In genomic region chr1:62177621-62178020, GRCh38 we compare ENCODE assay signal across 19 cellular contexts. TPM values are rescaled to one million over a fixed set of nuclear protein-coding genes. Genes with fewer than 3 reads are reported as not detected.
DNase-seq lines count a peak whose midpoint lies in the region; ATAC-seq and TF ChIP-seq lines count a peak whose summit lies in the region.
"Had no signal": no experiment of that assay in that cellular context is flagged by ENCODE, and none has a peak within 500 bp of the region (broad histone marks: within the 10 kb centered on the region; RNA-seq: fewer than 3 reads in every experiment).

No MANE protein-coding gene starts in this region.

- peak overlapping the region; percentile 9 for H3K4me2 ChIP-seq in GM23338
- H3K4me2 ChIP-seq: A549 had no signal

- 0 out of 2 replicates have a peak, but pooled peaks cover 6% of the 10 kb centered on the region for H3K79me2 ChIP-seq in GM23338 (replicated peaks; ENCODE audit: insufficient read depth)

- WGBS in esophagus squamous epithelium, 2 donors, result 63 to 71% methylated on average over 1 of the region's 1 CpG

- H3F3A ChIP-seq in GM23338 (replicated peaks; ENCODE audit: low read depth), result no peaks in the 10 kb centered on the region

- H3K27ac ChIP-seq in GM23338 (ENCODE audit: low read depth), result peak overlapping the region; percentile 86
- H3K27ac ChIP-seq in esophagus squamous epithelium, result no peak overlapping the region
- H3K27ac ChIP-seq: A549, HL-60 had no signal

- no peak overlapping the region for H2AFZ ChIP-seq in GM23338

- H3K4me1 Mint-ChIP-seq in GM23338 (peaks cover 72% of the 10 kb centered on the region), WTC11 (peaks cover 72% of the 10 kb centered on the region)
- H3K4me1 Mint-ChIP-seq: CD14-positive monocyte, IgD-negative memory B cell had no signal

- TF ChIP-seq CTCF in GM23338 (conservative IDR thresholded peaks at IDR 0.05; ENCODE audit: low read depth in 2 of 2) (no peak), WTC11 (IDR thresholded peaks at IDR 0.05) (no peak), esophagus squamous epithelium (IDR thresholded peaks at IDR 0.05) (no peak)

- TF ChIP-seq POLR2A in esophagus squamous epithelium (IDR thresholded peaks at IDR 0.05), result no peak

- DNase-seq in GM23338 (ENCODE audit: low spot score), result no peak
- peak; percentile 38 to 86 for DNase-seq in NCI-H524 (lab: John Stamatoyannopoulos, UW)
- no peak for DNase-seq in WTC11 (ENCODE audit: low spot score)
- DNase-seq in esophagus squamous epithelium (lab: John Stamatoyannopoulos, UW), result no peak
- DNase-seq in NCI-H345 (lab: John Stamatoyannopoulos, UW), result no peak
- DNase-seq in NCI-H1092 treated with DMSO at 0.1 percent for 48 hours (lab: John Stamatoyannopoulos, UW), result no peak
- DNase-seq: CD8-positive, alpha-beta T cell; COR-L47; HCEC 1CT; HFFc6; KG1 had no signal

- H3K4me3 ChIP-seq in GM23338 (no peak overlapping the region), esophagus squamous epithelium (no peak overlapping the region)
- H3K4me3 ChIP-seq: A549 had no signal

- POLR2A ChIA-PET in WTC11 (lab: Charles Lee), result no interaction called here

- intact Hi-C loops in esophagus squamous epithelium (cut with DNase I), result no loop called here

- CTCF ChIA-PET in WTC11 (lab: Charles Lee), result no interaction called here

- H3K27me3 Mint-ChIP-seq in GM23338 (ENCODE audit: insufficient read depth, low read depth, poor library complexity) (peaks cover 4% of the 10 kb centered on the region), WTC11 (ENCODE audit: low read depth) (no peaks in the 10 kb centered on the region)
- H3K27me3 Mint-ChIP-seq: IgD-negative memory B cell had no signal

- no peaks in the 10 kb centered on the region for H3K27me3 ChIP-seq in GM23338 (ENCODE audit: insufficient read depth)
- peaks cover 0 to 5% (median 0%) of the 10 kb centered on the region in 4 donors for H3K27me3 ChIP-seq in esophagus squamous epithelium

- H3K4me3 Mint-ChIP-seq in GM23338 (peak overlapping the region; percentile 19; the same call in 1 of the 3 replicates), WTC11 (no peak overlapping the region)
- H3K4me3 Mint-ChIP-seq: CD14-positive monocyte; CD8-positive, alpha-beta T cell; HFFc6; IgD-negative memory B cell had no signal

- H3K4me1 ChIP-seq in GM23338 (ENCODE audit: insufficient read depth) (peaks cover 57% of the 10 kb centered on the region), esophagus squamous epithelium (peaks cover 0 to 15% (median 6%) of the 10 kb centered on the region in 3 donors)
- H3K4me1 ChIP-seq: A549 had no signal

- no peaks in the 10 kb centered on the region for H3K36me3 ChIP-seq in GM23338 (ENCODE audit: insufficient read depth)
- H3K36me3 ChIP-seq in esophagus squamous epithelium, result no peaks in the 10 kb centered on the region

- ATAC-seq in GM23338 (no peak), WTC11 (no peak), GM18868 (IDR thresholded peaks at IDR 0.05; ENCODE audit: unreplicated experiment) (no peak)
- ATAC-seq: A549; CD8-positive, alpha-beta T cell had no signal

- no peaks in the 10 kb centered on the region; the same call in 1 of the 2 replicates for H4K20me1 ChIP-seq in GM23338 (replicated peaks; ENCODE audit: insufficient read depth)

- no peaks in the 10 kb centered on the region for H3K9me3 ChIP-seq in esophagus squamous epithelium
- H3K9me3 ChIP-seq: A549 had no signal

- peaks cover 4% of the 10 kb centered on the region; the same call in 1 of the 2 replicates for H3K9me2 ChIP-seq in GM23338 (ENCODE audit: insufficient read depth)

- H3K36me3 Mint-ChIP-seq in GM23338 (ENCODE audit: low read depth), result no peaks in the 10 kb centered on the region
- no peaks in the 10 kb centered on the region for H3K36me3 Mint-ChIP-seq in WTC11
- H3K36me3 Mint-ChIP-seq: CD14-positive monocyte; CD8-positive, alpha-beta T cell; IgD-negative memory B cell had no signal

- H3K9me3 Mint-ChIP-seq in GM23338, result 0 out of 3 replicates have a peak, but pooled peaks cover 3% of the 10 kb centered on the region
- no peaks in the 10 kb centered on the region for H3K9me3 Mint-ChIP-seq in WTC11
- H3K9me3 Mint-ChIP-seq: CD8-positive, alpha-beta T cell; HFFc6; IgD-negative memory B cell had no signal

- H3K27ac Mint-ChIP-seq in GM23338 (no peak overlapping the region), WTC11 (peak overlapping the region; percentile 92)
- H3K27ac Mint-ChIP-seq: CD8-positive, alpha-beta T cell; HFFc6; IgD-negative memory B cell had no signal

TF ChIP-seq in GM23338, 12 proteins besides CTCF, POLR2A, EP300 and RAD21 (continues in another document):
- TF ChIP-seq POLR2AphosphoS5 (IDR thresholded peaks at IDR 0.05; ENCODE audit: low read depth), result no peak
- no peak for TF ChIP-seq EZH2phosphoT487 (IDR thresholded peaks at IDR 0.05; ENCODE audit: unreplicated experiment)

TF ChIP-seq in WTC11, 78 proteins besides CTCF, POLR2A, EP300 and RAD21 (continues in another document):
- TF ChIP-seq PRRX2 (CRISPR knock-in tag; IDR thresholded peaks at IDR 0.05), result no peak
- no peak for TF ChIP-seq AR (CRISPR knock-in tag; IDR thresholded peaks at IDR 0.05)
- TF ChIP-seq, protein P1, sequence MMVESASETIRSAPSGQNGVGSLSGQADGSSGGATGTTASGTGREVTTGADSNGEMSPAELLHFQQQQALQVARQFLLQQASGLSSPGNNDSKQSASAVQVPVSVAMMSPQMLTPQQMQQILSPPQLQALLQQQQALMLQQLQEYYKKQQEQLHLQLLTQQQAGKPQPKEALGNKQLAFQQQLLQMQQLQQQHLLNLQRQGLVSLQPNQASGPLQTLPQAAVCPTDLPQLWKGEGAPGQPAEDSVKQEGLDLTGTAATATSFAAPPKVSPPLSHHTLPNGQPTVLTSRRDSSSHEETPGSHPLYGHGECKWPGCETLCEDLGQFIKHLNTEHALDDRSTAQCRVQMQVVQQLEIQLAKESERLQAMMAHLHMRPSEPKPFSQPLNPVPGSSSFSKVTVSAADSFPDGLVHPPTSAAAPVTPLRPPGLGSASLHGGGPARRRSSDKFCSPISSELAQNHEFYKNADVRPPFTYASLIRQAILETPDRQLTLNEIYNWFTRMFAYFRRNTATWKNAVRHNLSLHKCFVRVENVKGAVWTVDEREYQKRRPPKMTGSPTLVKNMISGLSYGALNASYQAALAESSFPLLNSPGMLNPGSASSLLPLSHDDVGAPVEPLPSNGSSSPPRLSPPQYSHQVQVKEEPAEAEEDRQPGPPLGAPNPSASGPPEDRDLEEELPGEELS (CRISPR knock-in tag; IDR thresholded peaks at IDR 0.05), result no peak
- TF ChIP-seq, protein P2, sequence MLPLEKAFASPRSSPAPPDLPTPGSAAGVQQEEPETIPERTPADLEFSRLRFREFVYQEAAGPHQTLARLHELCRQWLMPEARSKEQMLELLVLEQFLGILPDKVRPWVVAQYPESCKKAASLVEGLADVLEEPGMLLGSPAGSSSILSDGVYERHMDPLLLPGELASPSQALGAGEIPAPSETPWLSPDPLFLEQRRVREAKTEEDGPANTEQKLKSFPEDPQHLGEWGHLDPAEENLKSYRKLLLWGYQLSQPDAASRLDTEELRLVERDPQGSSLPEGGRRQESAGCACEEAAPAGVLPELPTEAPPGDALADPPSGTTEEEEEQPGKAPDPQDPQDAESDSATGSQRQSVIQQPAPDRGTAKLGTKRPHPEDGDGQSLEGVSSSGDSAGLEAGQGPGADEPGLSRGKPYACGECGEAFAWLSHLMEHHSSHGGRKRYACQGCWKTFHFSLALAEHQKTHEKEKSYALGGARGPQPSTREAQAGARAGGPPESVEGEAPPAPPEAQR (CRISPR knock-in tag; IDR thresholded peaks at IDR 0.05), result no peak
- no peak for TF ChIP-seq CDX4 (CRISPR knock-in tag; IDR thresholded peaks at IDR 0.05; ENCODE audit: borderline replicate concordance)
- TF ChIP-seq ZNF121 (CRISPR knock-in tag; IDR thresholded peaks at IDR 0.05), result no peak
- no peak for TF ChIP-seq NFYB (CRISPR knock-in tag; conservative IDR thresholded peaks at IDR 0.05; ENCODE audit: low read depth)
- TF ChIP-seq CREM (CRISPR knock-in tag; IDR thresholded peaks at IDR 0.05), result no peak
- no peak for TF ChIP-seq TP53 (CRISPR knock-in tag; IDR thresholded peaks at IDR 0.05)
- no peak for TF ChIP-seq RELA (CRISPR knock-in tag; IDR thresholded peaks at IDR 0.05; ENCODE audit: borderline replicate concordance)
- TF ChIP-seq, protein P3, sequence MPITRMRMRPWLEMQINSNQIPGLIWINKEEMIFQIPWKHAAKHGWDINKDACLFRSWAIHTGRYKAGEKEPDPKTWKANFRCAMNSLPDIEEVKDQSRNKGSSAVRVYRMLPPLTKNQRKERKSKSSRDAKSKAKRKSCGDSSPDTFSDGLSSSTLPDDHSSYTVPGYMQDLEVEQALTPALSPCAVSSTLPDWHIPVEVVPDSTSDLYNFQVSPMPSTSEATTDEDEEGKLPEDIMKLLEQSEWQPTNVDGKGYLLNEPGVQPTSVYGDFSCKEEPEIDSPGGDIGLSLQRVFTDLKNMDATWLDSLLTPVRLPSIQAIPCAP (CRISPR knock-in tag; IDR thresholded peaks at IDR 0.05), result no peak

RNA-seq across cellular contexts. Expression of gene L1TD1, which starts 17.0 kb away (rescaled TPM):
- 280 and 283 TPM in 2 replicates for total RNA-seq in GM23338 (2014; rRNA removed; shearing (Covaris generic))
- 509 and 628 TPM in 2 replicates for polyA plus RNA-seq in GM23338 (2016; fragmentation: Nextera tagmentation; extraction: Ambion mirVana)
- total RNA-seq in WTC11 (2021) (296 to 319 TPM (median 303 TPM) in 3 replicates), esophagus squamous epithelium (under 1 TPM in 2 of 4 donors, not detected in 2; under 0.01 to 0.08 TPM)
- total RNA-seq: CD8-positive, alpha-beta T cell; Daoy; H4; HFFc6 had no signal
- polyA plus RNA-seq: A549, BJ had no signal

Comparison
In these comparisons a context has a peak if more than half of its experiments do, and no peak if none do; other contexts are left out.
1. DNase-seq: peak in NCI-H524 (2 of 2); none in GM23338 (single experiment), WTC11 (single experiment), esophagus squamous epithelium (single experiment), NCI-H345 (single experiment) and NCI-H1092 treated with DMSO at 0.1 percent for 48 hours (single experiment).
2. RNA of gene L1TD1, which starts 17.0 kb away (total RNA-seq): 296 to 319 TPM in WTC11 and 280 to 283 TPM in GM23338; under 0.01 to 0.08 TPM in esophagus squamous epithelium; every median in the first group is over 100 times any median in the second.